Comparison of ENCODE assay signal across 8 cellular contexts in genomic region chr2:197159681-197160211, GRCh38.
DNase-seq lines count a peak whose midpoint lies in the region; ATAC-seq, FAIRE-seq and TF ChIP-seq lines count a peak whose summit lies in the region.

No MANE protein-coding gene starts in this region.

- TF ChIP-seq CTCF in fibroblast of the aortic adventitia (IDR thresholded peaks at IDR 0.05; ENCODE audit: insufficient read depth, low read length) = no peak

- H3K4me3 Mint-ChIP-seq in T-helper 17 cell = peak overlapping the region; percentile 34

- no peaks in the 10 kb centered on the region for H3K27me3 Mint-ChIP-seq in T-helper 17 cell

- no peaks in the 10 kb centered on the region for H3K9me3 ChIP-seq in T-helper 17 cell (ENCODE audit: control insufficient read depth, low read length, poor library complexity, severe bottlenecking)

- ATAC-seq in T-helper 17 cell (peak; percentile 86), HG02852 (IDR thresholded peaks at IDR 0.05; ENCODE audit: unreplicated experiment) (no peak), HG02571 (IDR thresholded peaks at IDR 0.05; ENCODE audit: unreplicated experiment) (no peak)

- H3K4me3 ChIP-seq in fibroblast of the aortic adventitia (ENCODE audit: low read depth, low read length) = no peak overlapping the region

- peaks cover 50% of the 10 kb centered on the region for H3K4me1 Mint-ChIP-seq in T-helper 17 cell

- peak; percentile 99 for FAIRE-seq in H54 (lab: Jason Lieb, UNC)

- peak overlapping the region; percentile 93 for H3K27ac Mint-ChIP-seq in T-helper 17 cell

- peak; percentile 55 for DNase-seq in AG08396 (ENCODE audit: low spot score)
- DNase-seq in H54 (ENCODE audit: insufficient read length, low spot score) = no peak
- peak in 1 of 3 donors; percentile 31 for DNase-seq in T-helper 17 cell
- DNase-seq in fibroblast of the aortic adventitia (ENCODE audit: low read depth) = peak; percentile 65
- no peak for DNase-seq in NCI-H446 (lab: John Stamatoyannopoulos, UW)
- no peak for DNase-seq in RPMI8226

- no peak for TF ChIP-seq POLR2A in H54 (IDR thresholded peaks at IDR 0.05; ENCODE audit: low read depth, low read length)

- H3K36me3 Mint-ChIP-seq in T-helper 17 cell (ENCODE audit: low read depth) = peaks cover 2% of the 10 kb centered on the region

Comparison
In these comparisons a context has a peak if more than half of its experiments do, and no peak if none do; other contexts are left out.
1. DNase-seq: peak in AG08396 (single experiment) and fibroblast of the aortic adventitia (single experiment); none in H54 (single experiment), NCI-H446 (0 of 2) and RPMI8226 (single experiment).